ENCODE assay signal across 15 cellular contexts in the genomic region with DNA sequence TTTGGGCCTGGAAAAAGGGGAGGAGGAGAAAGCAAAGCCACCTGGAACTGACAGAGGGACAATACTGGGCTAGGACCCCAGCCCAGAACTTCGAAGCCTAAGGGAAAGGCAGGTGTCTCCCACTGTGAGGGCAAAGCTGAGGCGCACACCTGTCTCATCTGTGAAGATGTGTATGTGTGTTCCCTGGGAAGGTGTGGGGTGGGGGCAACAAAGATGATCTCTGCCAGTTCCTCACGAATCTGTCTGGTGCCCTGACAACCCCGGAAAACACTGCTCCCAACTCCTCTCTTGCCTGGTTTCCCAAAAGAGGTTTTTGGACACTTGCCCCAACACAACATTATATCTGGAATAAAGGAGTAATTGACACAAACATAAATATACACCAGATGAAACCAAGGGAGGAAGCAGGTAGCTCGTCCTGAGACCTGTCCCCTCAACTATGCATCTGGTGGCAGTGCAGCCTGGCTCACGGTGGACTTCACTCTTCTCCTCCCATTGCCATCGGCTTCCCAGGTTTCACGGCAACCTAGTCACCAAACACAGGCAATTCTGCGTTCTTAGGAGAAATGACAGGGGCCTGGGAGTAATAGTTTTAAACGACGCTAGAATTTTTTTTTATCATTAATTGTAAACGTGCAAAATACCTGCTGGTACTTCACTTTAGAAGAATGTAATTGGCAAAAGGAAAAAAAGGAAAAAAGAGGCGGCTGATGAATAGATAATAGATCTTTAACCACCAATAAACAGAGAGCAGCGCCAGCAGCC. TPM values are rescaled to one million over a fixed set of nuclear protein-coding genes. Genes with fewer than 3 reads are reported as not detected.
DNase-seq lines count a peak whose midpoint lies in the region; ATAC-seq and TF ChIP-seq lines count a peak whose summit lies in the region.
"Had no signal": no experiment of that assay in that cellular context is flagged by ENCODE, and none has a peak within 500 bp of the region (broad histone marks: within the 10 kb centered on the region; RNA-seq: fewer than 3 reads in every experiment).

No MANE protein-coding gene starts in this region.

- peak overlapping the region; percentile 16 for H3K27ac ChIP-seq in psoas muscle
- H3K27ac ChIP-seq: BLaER1 had no signal

- peaks cover 14% of the 10 kb centered on the region for H3K4me1 ChIP-seq in psoas muscle

- H3K36me3 ChIP-seq in psoas muscle (ENCODE audit: insufficient read depth in 1 of 2, low read depth in 1 of 2) (no peaks in the 10 kb centered on the region), H7 (replicated peaks; ENCODE audit: control insufficient read depth, insufficient read depth, low read length) (no peaks in the 10 kb centered on the region)
- H3K36me3 ChIP-seq: BLaER1, esophagus muscularis mucosa, right atrium auricular region had no signal

- intact Hi-C loops in psoas muscle (cut with DNase I), result loop anchor here in 1 of 2 donors (5.0 to 10.0 kb wide), 2 partner anchors 194 to 506 kb away; a partner anchor contains a TSS

- 62 to 68% (median 63%) methylated on average over 14 of the region's 14 CpGs for WGBS in psoas muscle, 3 donors

- H3K4me3 ChIP-seq in fibroblast of mammary gland (ENCODE audit: control insufficient read depth, low read depth, low read length) (peak overlapping the region; percentile 13), psoas muscle (peak overlapping the region; percentile 68), H7 (ENCODE audit: insufficient read depth, low read depth, low read length) (no peak overlapping the region)
- H3K4me3 ChIP-seq: BLaER1 had no signal

- DNase-seq in GM20000 (ENCODE audit: low spot score) (peak; percentile 33), NCI-H69 (lab: John Stamatoyannopoulos, UW) (peak; percentile 73), fibroblast of mammary gland (ENCODE audit: low read depth) (no peak), psoas muscle (no peak), H7 (no peak)
- DNase-seq: DMS53; left ventricle myocardium superior; MV-4-11; stimulated activated CD4-positive, alpha-beta T cell treated with anti-CD3 and anti-CD28 coated beads, Interleukin-4, amount 100 ng/mL, for 1 hour had no signal

- H3K9me3 ChIP-seq in psoas muscle, result no peaks in the 10 kb centered on the region
- H3K9me3 ChIP-seq: esophagus muscularis mucosa, right atrium auricular region had no signal

- ATAC-seq in psoas muscle, result no peak
- no peak for ATAC-seq in GM19328 (IDR thresholded peaks at IDR 0.05; ENCODE audit: unreplicated experiment)
- ATAC-seq in HG02759 (IDR thresholded peaks at IDR 0.05; ENCODE audit: unreplicated experiment), result no peak
- ATAC-seq: left ventricle myocardium superior had no signal

- no peak for TF ChIP-seq CTCF in GM20000 (IDR thresholded peaks at IDR 0.05; ENCODE audit: extremely low read depth, missing control alignments)
- no peak for TF ChIP-seq CTCF in fibroblast of mammary gland (conservative IDR thresholded peaks at IDR 0.05; ENCODE audit: control insufficient read depth, insufficient read depth, low read depth, low read length)
- TF ChIP-seq CTCF in psoas muscle (IDR thresholded peaks at IDR 0.05), result no peak

- H3K27me3 ChIP-seq in psoas muscle (ENCODE audit: insufficient read depth in 3 of 3, low read length in 2 of 3), result peaks cover 0 to 96% (median 28%) of the 10 kb centered on the region in 3 donors
- H3K27me3 ChIP-seq in H7 (ENCODE audit: control insufficient read depth, insufficient read depth, low read length), result peaks cover 98% of the 10 kb centered on the region

RNA-seq across cellular contexts. Expression of a gene that starts 1.7 kb away (rescaled TPM):
- 1 to 10 TPM in 2 of 4 donors, under 1 TPM in 2; 0.69 to 3.3 (median 1.2) TPM for total RNA-seq in psoas muscle
- 1 to 10 TPM; 1.1 to 3.4 (median 1.2) TPM for polyA plus RNA-seq in psoas muscle
- total RNA-seq in H7 (2014; rRNA removed; shearing (Covaris generic)), result not detected in 2 replicates
- total RNA-seq: T-helper 1 cell treated with Interleukin-12 subunit alpha and Interleukin-12 subunit beta and Interleukin-4 antibody, amounts not matched to agents 30 ng/mL and 1 ng/mL, for 36 hours had no signal

Comparison
In these comparisons a context has a peak if more than half of its experiments do, and no peak if none do; other contexts are left out.
1. DNase-seq: peak in GM20000 (single experiment) and NCI-H69 (single experiment); none in fibroblast of mammary gland (single experiment), psoas muscle (0 of 2) and H7 (single experiment).